In the genomic region with DNA sequence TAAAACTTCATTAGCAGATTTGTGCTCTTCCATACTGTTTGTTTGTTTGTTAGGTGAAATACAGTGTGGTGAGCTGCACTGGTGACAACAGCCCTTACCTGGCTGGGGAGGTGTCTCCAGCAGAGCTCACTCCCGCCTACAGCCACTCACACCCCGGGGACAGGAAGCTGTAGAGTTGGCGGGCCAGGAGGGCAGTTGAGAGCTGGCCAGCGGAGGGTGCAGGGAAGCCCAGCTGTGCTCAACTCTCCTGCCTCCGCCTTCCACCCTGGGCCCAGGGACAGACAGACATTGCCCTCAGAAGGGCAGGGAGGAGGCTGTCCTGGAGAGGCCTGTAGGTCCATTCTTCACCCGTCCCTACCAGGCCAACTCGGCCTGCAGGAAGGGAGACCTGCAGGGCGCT, we compare ENCODE assay signal across 1 cellular context.
TF ChIP-seq lines count a peak whose summit lies in the region.

No MANE protein-coding gene starts in this region.

TF ChIP-seq in HepG2, 621 proteins besides CTCF, POLR2A, EP300 and RAD21:
- no peak for TF ChIP-seq CCDC6 (CRISPR knock-in tag; IDR thresholded peaks at IDR 0.05)
- TF ChIP-seq, protein P1, sequence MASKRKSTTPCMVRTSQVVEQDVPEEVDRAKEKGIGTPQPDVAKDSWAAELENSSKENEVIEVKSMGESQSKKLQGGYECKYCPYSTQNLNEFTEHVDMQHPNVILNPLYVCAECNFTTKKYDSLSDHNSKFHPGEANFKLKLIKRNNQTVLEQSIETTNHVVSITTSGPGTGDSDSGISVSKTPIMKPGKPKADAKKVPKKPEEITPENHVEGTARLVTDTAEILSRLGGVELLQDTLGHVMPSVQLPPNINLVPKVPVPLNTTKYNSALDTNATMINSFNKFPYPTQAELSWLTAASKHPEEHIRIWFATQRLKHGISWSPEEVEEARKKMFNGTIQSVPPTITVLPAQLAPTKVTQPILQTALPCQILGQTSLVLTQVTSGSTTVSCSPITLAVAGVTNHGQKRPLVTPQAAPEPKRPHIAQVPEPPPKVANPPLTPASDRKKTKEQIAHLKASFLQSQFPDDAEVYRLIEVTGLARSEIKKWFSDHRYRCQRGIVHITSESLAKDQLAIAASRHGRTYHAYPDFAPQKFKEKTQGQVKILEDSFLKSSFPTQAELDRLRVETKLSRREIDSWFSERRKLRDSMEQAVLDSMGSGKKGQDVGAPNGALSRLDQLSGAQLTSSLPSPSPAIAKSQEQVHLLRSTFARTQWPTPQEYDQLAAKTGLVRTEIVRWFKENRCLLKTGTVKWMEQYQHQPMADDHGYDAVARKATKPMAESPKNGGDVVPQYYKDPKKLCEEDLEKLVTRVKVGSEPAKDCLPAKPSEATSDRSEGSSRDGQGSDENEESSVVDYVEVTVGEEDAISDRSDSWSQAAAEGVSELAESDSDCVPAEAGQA (IDR thresholded peaks at IDR 0.05; ENCODE audit: low read depth), result no peak
- TF ChIP-seq, protein P1 (CRISPR knock-in tag; IDR thresholded peaks at IDR 0.05; ENCODE audit: borderline replicate concordance), result no peak
- TF ChIP-seq, protein P2, sequence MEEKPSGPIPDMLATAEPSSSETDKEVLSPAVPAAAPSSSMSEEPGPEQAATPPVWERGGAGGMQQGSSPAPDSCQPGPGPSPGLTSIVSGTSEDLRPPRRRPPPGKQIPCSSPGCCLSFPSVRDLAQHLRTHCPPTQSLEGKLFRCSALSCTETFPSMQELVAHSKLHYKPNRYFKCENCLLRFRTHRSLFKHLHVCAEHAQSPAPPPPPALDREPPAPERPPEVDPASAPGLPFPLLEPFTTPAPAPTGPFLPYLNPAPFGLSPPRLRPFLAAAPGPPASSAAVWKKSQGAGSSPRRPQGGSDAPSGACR (CRISPR knock-in tag; IDR thresholded peaks at IDR 0.05), result no peak
- no peak for TF ChIP-seq ATRX (CRISPR knock-in tag; IDR thresholded peaks at IDR 0.05; ENCODE audit: borderline replicate concordance)
- 0 out of 2 replicates have a peak, but pooled peaks have one; percentile 41 for TF ChIP-seq ZBTB38 (CRISPR knock-in tag; IDR thresholded peaks at IDR 0.05)
- TF ChIP-seq BRD4 (CRISPR knock-in tag; IDR thresholded peaks at IDR 0.05), result no peak
- TF ChIP-seq PRPF4 (IDR thresholded peaks at IDR 0.05; ENCODE audit: low read depth, low read length, poor library complexity, severe bottlenecking), result no peak
- TF ChIP-seq, protein P3, sequence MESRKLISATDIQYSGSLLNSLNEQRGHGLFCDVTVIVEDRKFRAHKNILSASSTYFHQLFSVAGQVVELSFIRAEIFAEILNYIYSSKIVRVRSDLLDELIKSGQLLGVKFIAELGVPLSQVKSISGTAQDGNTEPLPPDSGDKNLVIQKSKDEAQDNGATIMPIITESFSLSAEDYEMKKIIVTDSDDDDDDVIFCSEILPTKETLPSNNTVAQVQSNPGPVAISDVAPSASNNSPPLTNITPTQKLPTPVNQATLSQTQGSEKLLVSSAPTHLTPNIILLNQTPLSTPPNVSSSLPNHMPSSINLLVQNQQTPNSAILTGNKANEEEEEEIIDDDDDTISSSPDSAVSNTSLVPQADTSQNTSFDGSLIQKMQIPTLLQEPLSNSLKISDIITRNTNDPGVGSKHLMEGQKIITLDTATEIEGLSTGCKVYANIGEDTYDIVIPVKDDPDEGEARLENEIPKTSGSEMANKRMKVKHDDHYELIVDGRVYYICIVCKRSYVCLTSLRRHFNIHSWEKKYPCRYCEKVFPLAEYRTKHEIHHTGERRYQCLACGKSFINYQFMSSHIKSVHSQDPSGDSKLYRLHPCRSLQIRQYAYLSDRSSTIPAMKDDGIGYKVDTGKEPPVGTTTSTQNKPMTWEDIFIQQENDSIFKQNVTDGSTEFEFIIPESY (CRISPR knock-in tag; IDR thresholded peaks at IDR 0.05), result peak; percentile 69; the same call in 1 of the 2 replicates
- no peak for TF ChIP-seq GZF1 (CRISPR knock-in tag; IDR thresholded peaks at IDR 0.05)
- TF ChIP-seq POLR2G (IDR thresholded peaks at IDR 0.05; ENCODE audit: low read depth, low read length), result no peak
- TF ChIP-seq CENPX (CRISPR knock-in tag; IDR thresholded peaks at IDR 0.05), result no peak
TF ChIP-seq in HepG2: peak in this region for 2.
